In the genomic region with DNA sequence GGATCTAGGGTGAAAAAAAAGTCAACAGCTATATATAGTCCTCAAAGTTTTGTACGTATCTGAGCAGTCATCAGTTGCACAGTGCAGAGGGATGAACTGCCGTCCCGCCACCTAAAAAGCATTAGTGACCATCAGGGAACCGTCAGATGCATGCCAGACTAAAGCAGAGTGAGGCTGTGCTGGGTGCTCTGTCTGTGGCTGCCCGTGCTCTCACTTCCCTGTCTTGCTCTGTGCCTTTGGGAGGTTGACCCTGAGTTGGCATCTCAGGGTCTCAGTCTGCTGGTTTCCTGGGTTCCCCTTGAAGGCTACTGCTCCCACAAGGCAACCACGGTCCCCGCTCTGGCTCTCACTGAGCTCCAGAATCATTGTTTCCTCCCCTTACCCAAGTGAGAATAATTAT, we compare ENCODE assay signal across 1 cellular context.
TF ChIP-seq lines count a peak whose summit lies in the region.

No MANE protein-coding gene starts in this region.

TF ChIP-seq in K562, 482 proteins besides CTCF, POLR2A, EP300 and RAD21:
- TF ChIP-seq POU5F1 (IDR thresholded peaks at IDR 0.05; ENCODE audit: borderline replicate concordance, low read depth, low read length, partially characterized antibody): no peak
- TF ChIP-seq, protein P1, sequence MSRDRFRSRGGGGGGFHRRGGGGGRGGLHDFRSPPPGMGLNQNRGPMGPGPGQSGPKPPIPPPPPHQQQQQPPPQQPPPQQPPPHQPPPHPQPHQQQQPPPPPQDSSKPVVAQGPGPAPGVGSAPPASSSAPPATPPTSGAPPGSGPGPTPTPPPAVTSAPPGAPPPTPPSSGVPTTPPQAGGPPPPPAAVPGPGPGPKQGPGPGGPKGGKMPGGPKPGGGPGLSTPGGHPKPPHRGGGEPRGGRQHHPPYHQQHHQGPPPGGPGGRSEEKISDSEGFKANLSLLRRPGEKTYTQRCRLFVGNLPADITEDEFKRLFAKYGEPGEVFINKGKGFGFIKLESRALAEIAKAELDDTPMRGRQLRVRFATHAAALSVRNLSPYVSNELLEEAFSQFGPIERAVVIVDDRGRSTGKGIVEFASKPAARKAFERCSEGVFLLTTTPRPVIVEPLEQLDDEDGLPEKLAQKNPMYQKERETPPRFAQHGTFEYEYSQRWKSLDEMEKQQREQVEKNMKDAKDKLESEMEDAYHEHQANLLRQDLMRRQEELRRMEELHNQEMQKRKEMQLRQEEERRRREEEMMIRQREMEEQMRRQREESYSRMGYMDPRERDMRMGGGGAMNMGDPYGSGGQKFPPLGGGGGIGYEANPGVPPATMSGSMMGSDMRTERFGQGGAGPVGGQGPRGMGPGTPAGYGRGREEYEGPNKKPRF (IDR thresholded peaks at IDR 0.05; ENCODE audit: low read depth, low read length): no peak
- no peak for TF ChIP-seq RFX1 (IDR thresholded peaks at IDR 0.05)
- no peak for TF ChIP-seq HMGXB4 (CRISPR knock-in tag; IDR thresholded peaks at IDR 0.05)
- no peak for TF ChIP-seq SMC3 (conservative IDR thresholded peaks at IDR 0.05; ENCODE audit: insufficient read depth, low read depth, low read length)
TF ChIP-seq in K562: peak in this region for 0.
